ENCODE assay signal across 19 cellular contexts in genomic region chr6:123997223-123997622, GRCh38.
DNase-seq lines count a peak whose midpoint lies in the region; ATAC-seq and TF ChIP-seq lines count a peak whose summit lies in the region.
"Had no signal": no experiment of that assay in that cellular context is flagged by ENCODE, and none has a peak within 500 bp of the region (broad histone marks: within the 10 kb centered on the region; RNA-seq: fewer than 3 reads in every experiment).

No MANE protein-coding gene starts in this region.

- H3K4me3 ChIP-seq in body of pancreas = no peak overlapping the region
- H3K4me3 ChIP-seq: hepatocyte, PC-9 had no signal

- WGBS in body of pancreas, 2 donors = 23 to 35% methylated on average over 3 of the region's 3 CpGs

- TF ChIP-seq POLR2A in body of pancreas (IDR thresholded peaks at IDR 0.05) = no peak

- no peak overlapping the region for H3K27ac ChIP-seq in body of pancreas
- H3K27ac ChIP-seq: hepatocyte, PC-9 had no signal

- intact Hi-C loops in body of pancreas (cut with DNase I) = no loop called here

- no peaks in the 10 kb centered on the region for H3K9me3 ChIP-seq in body of pancreas

- ATAC-seq in body of pancreas (no peak), HG03025 (IDR thresholded peaks at IDR 0.05; ENCODE audit: low FRiP score, unreplicated experiment) (no peak)
- ATAC-seq: activated T-cell treated with anti-CD3 and anti-CD28 coated beads, Interleukin-2, amount 50 U/mL, for 4 hours; HepG2; stimulated activated naive B cell treated with anti-CD40 and anti-IgM and Interleukin-4, amounts not matched to agents 10 μg/mL and 1 μg/mL and 100 μg/mL, for 72 hours had no signal

- no peaks in the 10 kb centered on the region for H3K4me1 ChIP-seq in body of pancreas

- H3K27me3 ChIP-seq in body of pancreas = no peaks in the 10 kb centered on the region
- H3K27me3 ChIP-seq: hepatocyte had no signal

- no peak for TF ChIP-seq CTCF in body of pancreas (IDR thresholded peaks at IDR 0.05)

- no peaks in the 10 kb centered on the region for H3K36me3 ChIP-seq in body of pancreas (replicated peaks in 1 of 2; ENCODE audit: insufficient read depth in 1 of 2, low read depth in 2 of 2)

- peak; percentile 28 for DNase-seq in LHCN-M2 (ENCODE audit: low read depth)
- peak; percentile 68 to 75 for DNase-seq in NCI-H187 (lab: John Stamatoyannopoulos, UW)
- DNase-seq in NCI-H524 (lab: John Stamatoyannopoulos, UW) = peak; percentile 66 to 95
- DNase-seq in body of pancreas = peak; percentile 2 to 21 (median 10)
- DNase-seq in HT-29 (ENCODE audit: low spot score) = no peak
- DNase-seq in MV-4-11 (lab: John Stamatoyannopoulos, UW) = no peak
- DNase-seq: activated CD4-positive, alpha-beta memory T cell treated with anti-CD3 and anti-CD28 coated beads for 36 hours; activated naive CD8-positive, alpha-beta T cell treated with anti-CD3 and anti-CD28 coated beads, Interleukin-2, amount 10 ng/mL, durations not matched to agents 7 days and 5 days; activated T-cell treated with anti-CD3 and anti-CD28 coated beads, Interleukin-2, amount 50 U/mL, for 4 hours; DND-41; kidney glomerular epithelial cell; midbrain; NCI-H1048; PC-9; stimulated activated CD4-positive, alpha-beta T cell treated with anti-CD3 and anti-CD28 coated beads, Interleukin-12 subunit alpha, Interleukin-12 subunit beta, amount 100 ng/mL, for 4 hours; stimulated activated naive B cell treated with anti-CD40 and anti-IgM and Interleukin-4, amounts not matched to agents 10 μg/mL and 1 μg/mL and 100 μg/mL, for 72 hours had no signal

Comparison
In these comparisons a context has a peak if more than half of its experiments do, and no peak if none do; other contexts are left out.
1. DNase-seq: peak in LHCN-M2 (single experiment), NCI-H187 (2 of 2), NCI-H524 (2 of 2) and body of pancreas (4 of 4); none in HT-29 (single experiment) and MV-4-11 (single experiment).